ENCODE assay signal across 1 cellular context in genomic region chr18:3623769-3624545, GRCh38.
TF ChIP-seq lines count a peak whose summit lies in the region.

No MANE protein-coding gene starts in this region.

TF ChIP-seq in K562, 482 proteins besides CTCF, POLR2A, EP300 and RAD21 (continued from another document):
- TF ChIP-seq AFF1 (IDR thresholded peaks at IDR 0.05; ENCODE audit: low read depth in 1 of 2, partially characterized antibody in 2 of 2) (peak; percentile 72 to 78), ZNF384 (IDR thresholded peaks at IDR 0.05; ENCODE audit: low read depth, low read length) (peak; percentile 59), GABPB2 (CRISPR knock-in tag; conservative IDR thresholded peaks at IDR 0.05) (peak; percentile 13; the same call in 1 of the 2 replicates), EWSR1 (IDR thresholded peaks at IDR 0.05; ENCODE audit: borderline replicate concordance, low read depth, partially characterized antibody) (no peak), U2AF2 (optimal IDR thresholded peaks at IDR 0.05; ENCODE audit: low read depth, low read length) (no peak), TEAD1 (CRISPR knock-in tag; IDR thresholded peaks at IDR 0.05) (peak; percentile 85 to 97), NFE2 (IDR thresholded peaks at IDR 0.05; ENCODE audit: low read depth) (no peak), ZNF639 (CRISPR knock-in tag; conservative IDR thresholded peaks at IDR 0.05 in 1 of 2, IDR thresholded peaks at IDR 0.05 in 1 of 2) (peak in 1 of 2 experiments; percentile 91; a peak in 2 of 4 replicates), MTA2 (IDR thresholded peaks at IDR 0.05; ENCODE audit: low read depth) (no peak; the same call in 1 of the 2 replicates), CBFB (CRISPR knock-in tag; IDR thresholded peaks at IDR 0.05) (peak; percentile 67; the same call in 1 of the 2 replicates), BDP1 (IDR thresholded peaks at IDR 0.05; ENCODE audit: insufficient read depth, insufficient read length) (no peak), JUN (IDR thresholded peaks at IDR 0.05; ENCODE audit: borderline replicate concordance, low read depth, low read length) (peak; percentile 79), JUN (CRISPR knock-in tag; IDR thresholded peaks at IDR 0.05; ENCODE audit: borderline replicate concordance) (0 out of 2 replicates have a peak, but pooled peaks have one; percentile 26), ZNF699 (CRISPR knock-in tag; IDR thresholded peaks at IDR 0.05; ENCODE audit: insufficient replicate concordance) (peak; percentile 79), SAP30 (IDR thresholded peaks at IDR 0.05; ENCODE audit: borderline replicate concordance, insufficient read depth, low read depth, low read length, poor library complexity, severe bottlenecking) (peak; percentile 49), IRF9 (tag; IDR thresholded peaks at IDR 0.05) (peak; percentile 73), ZC3H4 (CRISPR knock-in tag; IDR thresholded peaks at IDR 0.05; ENCODE audit: borderline replicate concordance) (no peak), TAL1 (IDR thresholded peaks at IDR 0.05) (no peak), ZNF77 (CRISPR knock-in tag; IDR thresholded peaks at IDR 0.05) (no peak), SPI1 (IDR thresholded peaks at IDR 0.05; ENCODE audit: borderline replicate concordance, low read depth, low read length) (peak; percentile 55; the same call in 1 of the 2 replicates), KHSRP (IDR thresholded peaks at IDR 0.05) (0 out of 2 replicates have a peak, but pooled peaks have one; percentile 14), PCBP2 (IDR thresholded peaks at IDR 0.05; ENCODE audit: low read depth, low read length, poor library complexity, severe bottlenecking) (no peak), ILF3 (IDR thresholded peaks at IDR 0.05; ENCODE audit: borderline replicate concordance) (no peak), ETS2 (tag; IDR thresholded peaks at IDR 0.05; ENCODE audit: borderline replicate concordance, poor library complexity, severe bottlenecking) (no peak), ZNF217 (CRISPR knock-in tag; IDR thresholded peaks at IDR 0.05) (no peak), BCLAF1 (IDR thresholded peaks at IDR 0.05; ENCODE audit: borderline replicate concordance in 1 of 2, control insufficient read depth in 1 of 2, low read depth in 2 of 2, low read length in 1 of 2) (no peak), PURB (CRISPR knock-in tag; IDR thresholded peaks at IDR 0.05; ENCODE audit: low read depth) (no peak), ZNF280B (CRISPR knock-in tag; IDR thresholded peaks at IDR 0.05) (no peak), KLF16 (IDR thresholded peaks at IDR 0.05) (no peak), HDAC2 (IDR thresholded peaks at IDR 0.05) (peak; percentile 84), MYC (IDR thresholded peaks at IDR 0.05; ENCODE audit: low read depth, low read length) (peak; percentile 81), MYC (CRISPR knock-in tag; IDR thresholded peaks at IDR 0.05; ENCODE audit: borderline replicate concordance, low read depth) (peak; percentile 90)
